In the genomic region with DNA sequence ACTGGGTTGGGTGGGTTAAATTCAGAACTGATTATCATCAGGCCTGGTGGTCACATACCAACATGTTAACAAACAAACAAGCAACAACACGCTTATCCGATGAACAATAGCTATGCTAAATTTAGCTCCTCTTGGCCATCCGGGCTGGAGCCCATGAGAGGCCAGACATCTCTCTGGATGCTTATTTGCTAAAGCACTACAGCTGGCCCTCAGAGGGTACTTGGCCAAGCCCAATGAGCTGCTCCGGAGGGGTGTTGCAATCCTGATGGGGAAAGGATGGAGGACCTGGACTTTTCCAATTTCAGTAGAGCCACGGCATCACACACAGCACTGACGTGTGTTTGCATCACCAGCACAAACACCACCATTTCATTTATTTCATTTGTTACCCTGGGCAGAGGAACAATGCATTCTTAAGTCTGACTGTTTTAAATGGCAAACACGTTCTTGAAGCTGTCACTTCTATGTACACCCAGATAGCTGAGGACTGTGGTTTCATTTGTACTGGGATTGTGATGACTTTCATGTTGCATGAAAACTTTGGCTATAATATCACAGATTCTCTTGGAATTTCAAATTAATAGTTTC, we compare ENCODE assay signal across 22 cellular contexts.
DNase-seq lines count a peak whose midpoint lies in the region; ATAC-seq and TF ChIP-seq lines count a peak whose summit lies in the region.
"Had no signal": no experiment of that assay in that cellular context is flagged by ENCODE, and none has a peak within 500 bp of the region (broad histone marks: within the 10 kb centered on the region; RNA-seq: fewer than 3 reads in every experiment).

No MANE protein-coding gene starts in this region.

- no peaks in the 10 kb centered on the region for H3K9me3 ChIP-seq in H9 (ENCODE audit: control insufficient read depth, low read depth, low read length)
- H3K9me3 ChIP-seq in stomach smooth muscle (ENCODE audit: control insufficient read depth in 2 of 2, low read length in 2 of 2): no peaks in the 10 kb centered on the region

- no peak overlapping the region for H3K4me3 Mint-ChIP-seq in H9
- H3K4me3 Mint-ChIP-seq in activated CD4-positive, alpha-beta T cell treated with anti-CD3 and anti-CD28 coated beads, Interleukin-2, amount 10 ng/mL, durations not matched to agents 24 days and 14 days: no peak overlapping the region
- H3K4me3 Mint-ChIP-seq: activated CD8-positive, alpha-beta T cell treated with anti-CD3 and anti-CD28 coated beads for 36 hours; activated naive CD8-positive, alpha-beta T cell treated with anti-CD3 and anti-CD28 coated beads, Interleukin-2, amount 10 ng/mL, durations not matched to agents 7 days and 5 days; activated T-cell treated with anti-CD3 and anti-CD28 coated beads, Interleukin-2, amount 50 U/mL, for 72 hours; CD4-positive, alpha-beta memory T cell; stimulated activated effector memory CD8-positive, alpha-beta T cell treated with anti-CD3 and anti-CD28 coated beads, Interleukin-12 subunit alpha, Interleukin-12 subunit beta, amount 100 ng/mL, for 72 hours; WTC11 had no signal

- TF ChIP-seq CTCF in H9 (conservative IDR thresholded peaks at IDR 0.05) (no peak), coronary artery (IDR thresholded peaks at IDR 0.05) (no peak), lower leg skin (IDR thresholded peaks at IDR 0.05) (no peak)

- H3K79me1 ChIP-seq in H9 (ENCODE audit: insufficient read depth, low read depth, low read length, poor library complexity, severe bottlenecking): no peaks in the 10 kb centered on the region

- no peak overlapping the region for H2BK120ac ChIP-seq in H9 (ENCODE audit: low read depth, low read length, poor library complexity, severe bottlenecking)

- no peak for TF ChIP-seq POLR2A in lower leg skin (IDR thresholded peaks at IDR 0.05)

- no peak overlapping the region for H2BK5ac ChIP-seq in H9 (ENCODE audit: insufficient read length, low read length)

- H3K9ac ChIP-seq in H9 (ENCODE audit: extremely low read depth, insufficient read length, low read length) (no peak overlapping the region), stomach smooth muscle (ENCODE audit: low read length in 2 of 2) (no peak overlapping the region)

- no peak overlapping the region for H4K5ac ChIP-seq in H9 (ENCODE audit: insufficient read length, low read depth, low read length)

- DNase-seq in H9 (no peak), coronary artery (ENCODE audit: low spot score) (peak; percentile 84), lower leg skin (ENCODE audit: low spot score in 2 of 2) (peak; percentile 73 to 86), DMS153 (lab: John Stamatoyannopoulos, UW) (no peak)
- no peak for DNase-seq in activated CD4-positive, alpha-beta T cell treated with anti-CD3 and anti-CD28 coated beads, Interleukin-2, amount 10 ng/mL, durations not matched to agents 24 days and 14 days
- DNase-seq: ACHN; activated CD8-positive, alpha-beta T cell treated with anti-CD3 and anti-CD28 coated beads for 36 hours; activated naive CD8-positive, alpha-beta T cell treated with anti-CD3 and anti-CD28 coated beads, Interleukin-2, amount 10 ng/mL, durations not matched to agents 7 days and 5 days; activated T-cell treated with anti-CD3 and anti-CD28 coated beads, Interleukin-2, amount 50 U/mL, for 72 hours; CD4-positive, alpha-beta memory T cell; effector CD4-positive, alpha-beta T cell; hippocampal formation; Karpas-422; NCI-H226; T-helper 2 cell had no signal

- H3K4me3 ChIP-seq in coronary artery (no peak overlapping the region), lower leg skin (ENCODE audit: low read depth, poor library complexity, severe bottlenecking) (no peak overlapping the region), stomach smooth muscle (ENCODE audit: low read length in 2 of 2) (no peak overlapping the region)

- H2BK12ac ChIP-seq in H9 (ENCODE audit: insufficient read length, low read depth, low read length): no peak overlapping the region

- H3K4ac ChIP-seq in H9 (ENCODE audit: low read depth, low read length): no peak overlapping the region

- no peaks in the 10 kb centered on the region for H3K9me3 Mint-ChIP-seq in H9
- no peaks in the 10 kb centered on the region for H3K9me3 Mint-ChIP-seq in activated CD4-positive, alpha-beta T cell treated with anti-CD3 and anti-CD28 coated beads, Interleukin-2, amount 10 ng/mL, durations not matched to agents 24 days and 14 days
- H3K9me3 Mint-ChIP-seq: activated CD8-positive, alpha-beta T cell treated with anti-CD3 and anti-CD28 coated beads for 36 hours; activated naive CD8-positive, alpha-beta T cell treated with anti-CD3 and anti-CD28 coated beads, Interleukin-2, amount 10 ng/mL, durations not matched to agents 7 days and 5 days; stimulated activated effector memory CD8-positive, alpha-beta T cell treated with anti-CD3 and anti-CD28 coated beads, Interleukin-12 subunit alpha, Interleukin-12 subunit beta, amount 100 ng/mL, for 72 hours; WTC11 had no signal

- H3K4me1 Mint-ChIP-seq in H9: peaks cover 17 to 20% of the 10 kb centered on the region in 2 experiments
- no peaks in the 10 kb centered on the region for H3K4me1 Mint-ChIP-seq in activated CD4-positive, alpha-beta T cell treated with anti-CD3 and anti-CD28 coated beads, Interleukin-2, amount 10 ng/mL, durations not matched to agents 24 days and 14 days
- H3K4me1 Mint-ChIP-seq: activated naive CD8-positive, alpha-beta T cell treated with anti-CD3 and anti-CD28 coated beads, Interleukin-2, amount 10 ng/mL, durations not matched to agents 7 days and 5 days; CD4-positive, alpha-beta memory T cell; stimulated activated effector memory CD8-positive, alpha-beta T cell treated with anti-CD3 and anti-CD28 coated beads, Interleukin-12 subunit alpha, Interleukin-12 subunit beta, amount 100 ng/mL, for 72 hours had no signal

- no peak overlapping the region for H3K23ac ChIP-seq in H9 (ENCODE audit: insufficient read length, low read depth, low read length)

- intact Hi-C loops in lower leg skin (cut with DNase I; ENCODE audit: low total_unique reads): no loop called here
- intact Hi-C loops in activated CD4-positive, alpha-beta T cell treated with anti-CD3 and anti-CD28 coated beads, Interleukin-2, amount 10 ng/mL, durations not matched to agents 24 days and 14 days (cut with micrococcal nuclease): no loop called here

- H4K8ac ChIP-seq in H9 (replicated peaks; ENCODE audit: insufficient read length, low read depth, low read length): no peak overlapping the region

- no peak overlapping the region for H4K91ac ChIP-seq in H9 (ENCODE audit: insufficient read length, low read depth, low read length)

- ATAC-seq in GM21619 (IDR thresholded peaks at IDR 0.05; ENCODE audit: unreplicated experiment): no peak
- no peak for ATAC-seq in GM18520 (IDR thresholded peaks at IDR 0.05; ENCODE audit: unreplicated experiment)
- ATAC-seq: activated CD8-positive, alpha-beta T cell treated with anti-CD3 and anti-CD28 coated beads for 36 hours; activated T-cell treated with anti-CD3 and anti-CD28 coated beads, Interleukin-2, amount 50 U/mL, for 72 hours; left lobe of liver; stimulated activated effector memory CD8-positive, alpha-beta T cell treated with anti-CD3 and anti-CD28 coated beads, Interleukin-12 subunit alpha, Interleukin-12 subunit beta, amount 100 ng/mL, for 72 hours; WTC11 had no signal

- H3K36me3 ChIP-seq in stomach smooth muscle (ENCODE audit: control insufficient read depth in 2 of 2, insufficient read depth in 2 of 2, low read length in 2 of 2): no peaks in the 10 kb centered on the region

- WGBS in H9 (ENCODE audit: extremely low coverage, insufficient read length, low lambda C conversion rate): no CpG with 5 or more reads among the region's 7 CpGs
- 65 to 69% methylated on average over 7 of the region's 7 CpGs for WGBS in lower leg skin, 2 donors

- H3K4me2 ChIP-seq in H9 (ENCODE audit: insufficient read depth, insufficient read length, low read length): no peak overlapping the region

- H3K4me1 ChIP-seq in H9 (ENCODE audit: insufficient read depth, low read length) (no peaks in the 10 kb centered on the region), stomach smooth muscle (ENCODE audit: control insufficient read depth, insufficient read depth, low read length) (no peaks in the 10 kb centered on the region)

- no peaks in the 10 kb centered on the region for H3K79me2 ChIP-seq in H9 (ENCODE audit: insufficient read depth, low read length)

- no peak overlapping the region for H3T11ph ChIP-seq in H9 (ENCODE audit: low read length)

- H3K14ac ChIP-seq in H9 (ENCODE audit: insufficient read depth, low read length): no peak overlapping the region

- H3K36me3 Mint-ChIP-seq in H9 (ENCODE audit: insufficient read depth in 1 of 3, low read depth in 3 of 3): no peaks in the 10 kb centered on the region; a peak in 1 of 7 replicates
- no peaks in the 10 kb centered on the region for H3K36me3 Mint-ChIP-seq in activated CD4-positive, alpha-beta T cell treated with anti-CD3 and anti-CD28 coated beads, Interleukin-2, amount 10 ng/mL, durations not matched to agents 24 days and 14 days (ENCODE audit: low read depth)
- H3K36me3 Mint-ChIP-seq: activated naive CD8-positive, alpha-beta T cell treated with anti-CD3 and anti-CD28 coated beads, Interleukin-2, amount 10 ng/mL, durations not matched to agents 7 days and 5 days; CD4-positive, alpha-beta memory T cell; stimulated activated effector memory CD8-positive, alpha-beta T cell treated with anti-CD3 and anti-CD28 coated beads, Interleukin-12 subunit alpha, Interleukin-12 subunit beta, amount 100 ng/mL, for 72 hours; WTC11 had no signal

- 0 out of 2 replicates have a peak overlapping the region, but pooled peaks have one; percentile 9 for H2BK15ac ChIP-seq in H9 (ENCODE audit: low read depth, low read length)

- no peak overlapping the region for H2AK5ac ChIP-seq in H9 (ENCODE audit: insufficient read length, low read length)

- H3K23me2 ChIP-seq in H9 (ENCODE audit: insufficient read length, low read depth, low read length, poor library complexity, severe bottlenecking): no peaks in the 10 kb centered on the region

- H3K27me3 ChIP-seq in H9 (ENCODE audit: insufficient read depth, low read length) (no peaks in the 10 kb centered on the region), stomach smooth muscle (ENCODE audit: control insufficient read depth in 1 of 2, insufficient read depth in 2 of 2, low read length in 2 of 2) (no peaks in the 10 kb centered on the region)

- no peaks in the 10 kb centered on the region for H3K27me3 Mint-ChIP-seq in H9 (ENCODE audit: low read depth)
- no peaks in the 10 kb centered on the region for H3K27me3 Mint-ChIP-seq in activated CD4-positive, alpha-beta T cell treated with anti-CD3 and anti-CD28 coated beads, Interleukin-2, amount 10 ng/mL, durations not matched to agents 24 days and 14 days
- H3K27me3 Mint-ChIP-seq: activated naive CD8-positive, alpha-beta T cell treated with anti-CD3 and anti-CD28 coated beads, Interleukin-2, amount 10 ng/mL, durations not matched to agents 7 days and 5 days; progenitor cell of endocrine pancreas had no signal

- no peaks in the 10 kb centered on the region for H4K20me1 ChIP-seq in H9 (ENCODE audit: control insufficient read depth, insufficient read depth, insufficient read length)

- no peak overlapping the region for H3K18ac ChIP-seq in H9 (ENCODE audit: insufficient read length, low read depth, low read length)

- H3K27ac Mint-ChIP-seq in H9: no peak overlapping the region
- H3K27ac Mint-ChIP-seq in activated CD4-positive, alpha-beta T cell treated with anti-CD3 and anti-CD28 coated beads, Interleukin-2, amount 10 ng/mL, durations not matched to agents 24 days and 14 days: no peak overlapping the region
- H3K27ac Mint-ChIP-seq: activated CD8-positive, alpha-beta T cell treated with anti-CD3 and anti-CD28 coated beads for 36 hours; activated naive CD8-positive, alpha-beta T cell treated with anti-CD3 and anti-CD28 coated beads, Interleukin-2, amount 10 ng/mL, durations not matched to agents 7 days and 5 days; activated T-cell treated with anti-CD3 and anti-CD28 coated beads, Interleukin-2, amount 50 U/mL, for 72 hours; progenitor cell of endocrine pancreas; stimulated activated effector memory CD8-positive, alpha-beta T cell treated with anti-CD3 and anti-CD28 coated beads, Interleukin-12 subunit alpha, Interleukin-12 subunit beta, amount 100 ng/mL, for 72 hours; WTC11 had no signal

- H2AFZ ChIP-seq in H9 (ENCODE audit: low read length): no peak overlapping the region

- H3K27ac ChIP-seq in H9 (ENCODE audit: insufficient read length, low read depth, low read length) (no peak overlapping the region), coronary artery (peak overlapping the region in 1 of 2 donors; percentile 54), stomach smooth muscle (ENCODE audit: low read length) (peak overlapping the region; percentile 41)

- no peak overlapping the region for H3K56ac ChIP-seq in H9 (ENCODE audit: insufficient read length, low read depth, low read length)

- H2BK20ac ChIP-seq in H9 (ENCODE audit: low read depth, low read length, poor library complexity, severe bottlenecking): no peak overlapping the region

Comparison
In these comparisons a context has a peak if more than half of its experiments do, and no peak if none do; other contexts are left out.
1. DNase-seq: peak in coronary artery (single experiment) and lower leg skin (2 of 2); none in H9 (single experiment), DMS153 (single experiment) and activated CD4-positive, alpha-beta T cell treated with anti-CD3 and anti-CD28 coated beads, Interleukin-2, amount 10 ng/mL, durations not matched to agents 24 days and 14 days (single experiment).